1 cellular context compared by ENCODE assay signal in genomic region chr19:42268142-42268703, GRCh38.
TF ChIP-seq lines count a peak whose summit lies in the region.

No MANE protein-coding gene starts in this region.

TF ChIP-seq in HepG2, 621 proteins besides CTCF, POLR2A, EP300 and RAD21 (continued from another document and continues in another):
- TF ChIP-seq ARID4A (CRISPR knock-in tag; IDR thresholded peaks at IDR 0.05; ENCODE audit: borderline replicate concordance) (peak; percentile 87), ZNF784 (CRISPR knock-in tag; IDR thresholded peaks at IDR 0.05; ENCODE audit: borderline replicate concordance) (peak; percentile 48; the same call in 1 of the 2 replicates), DMAP1 (CRISPR knock-in tag; IDR thresholded peaks at IDR 0.05) (peak; percentile 42; the same call in 1 of the 2 replicates), FOXC1 (CRISPR knock-in tag; IDR thresholded peaks at IDR 0.05; ENCODE audit: borderline replicate concordance) (0 out of 2 replicates have a peak, but pooled peaks have one; percentile 42), ZNF414 (CRISPR knock-in tag; IDR thresholded peaks at IDR 0.05) (0 out of 2 replicates have a peak, but pooled peaks have one; percentile 49), NCOA2 (CRISPR knock-in tag; IDR thresholded peaks at IDR 0.05) (peak; percentile 66), POLR2AphosphoS5 (IDR thresholded peaks at IDR 0.05; ENCODE audit: low read depth, low read length) (0 out of 2 replicates have a peak, but pooled peaks have one; percentile 17), JUND (CRISPR knock-in tag; IDR thresholded peaks at IDR 0.05) (peak; percentile 90), NCOA1 (CRISPR knock-in tag; IDR thresholded peaks at IDR 0.05) (no peak; the same call in 1 of the 2 replicates), RNF2 (conservative IDR thresholded peaks at IDR 0.05; ENCODE audit: low read depth) (peak; percentile 78), SMYD3 (CRISPR knock-in tag; IDR thresholded peaks at IDR 0.05) (no peak), ZNF280D (CRISPR knock-in tag; IDR thresholded peaks at IDR 0.05) (0 out of 2 replicates have a peak, but pooled peaks have one; percentile 1), HDAC2 (CRISPR knock-in tag; IDR thresholded peaks at IDR 0.05) (0 out of 2 replicates have a peak, but pooled peaks have one; percentile 16), YEATS2 (CRISPR knock-in tag; IDR thresholded peaks at IDR 0.05; ENCODE audit: borderline replicate concordance) (peak; percentile 1; the same call in 1 of the 2 replicates), GPBP1L1 (CRISPR knock-in tag; IDR thresholded peaks at IDR 0.05) (no peak), ATF7 (IDR thresholded peaks at IDR 0.05) (peak; percentile 99), ATF7 (CRISPR knock-in tag; IDR thresholded peaks at IDR 0.05) (peak; percentile 100), HNRNPLL (IDR thresholded peaks at IDR 0.05; ENCODE audit: low read depth, low read length, poor library complexity, severe bottlenecking) (peak; percentile 22), HNRNPL (IDR thresholded peaks at IDR 0.05; ENCODE audit: low read depth, low read length) (no peak; the same call in 1 of the 2 replicates), HOXA3 (CRISPR knock-in tag; IDR thresholded peaks at IDR 0.05) (peak; percentile 78; the same call in 1 of the 2 replicates), MED13 (CRISPR knock-in tag; IDR thresholded peaks at IDR 0.05) (peak; percentile 81), TSC22D2 (CRISPR knock-in tag; IDR thresholded peaks at IDR 0.05; ENCODE audit: borderline replicate concordance) (no peak), ZNF577 (CRISPR knock-in tag; IDR thresholded peaks at IDR 0.05; ENCODE audit: borderline replicate concordance, low read depth) (no peak), JUN (CRISPR knock-in tag; IDR thresholded peaks at IDR 0.05) (peak; percentile 98), CBX5 (CRISPR knock-in tag; IDR thresholded peaks at IDR 0.05; ENCODE audit: borderline replicate concordance) (no peak; the same call in 1 of the 2 replicates), NFYB (CRISPR knock-in tag; IDR thresholded peaks at IDR 0.05) (peak; percentile 44), SIN3A (IDR thresholded peaks at IDR 0.05; ENCODE audit: borderline replicate concordance, low read depth, low read length) (peak; percentile 73; the same call in 1 of the 2 replicates), AHR (CRISPR knock-in tag; IDR thresholded peaks at IDR 0.05) (no peak), ZSCAN9 (CRISPR knock-in tag; IDR thresholded peaks at IDR 0.05; ENCODE audit: borderline replicate concordance) (no peak; the same call in 1 of the 2 replicates), MYC (CRISPR knock-in tag; IDR thresholded peaks at IDR 0.05; ENCODE audit: borderline replicate concordance) (peak; percentile 80; the same call in 1 of the 2 replicates), ZNF788 (CRISPR knock-in tag; IDR thresholded peaks at IDR 0.05; ENCODE audit: borderline replicate concordance) (no peak; the same call in 1 of the 2 replicates), ZMYM4 (CRISPR knock-in tag; IDR thresholded peaks at IDR 0.05) (peak; percentile 56; the same call in 1 of the 2 replicates)
- TF ChIP-seq, protein P1, sequence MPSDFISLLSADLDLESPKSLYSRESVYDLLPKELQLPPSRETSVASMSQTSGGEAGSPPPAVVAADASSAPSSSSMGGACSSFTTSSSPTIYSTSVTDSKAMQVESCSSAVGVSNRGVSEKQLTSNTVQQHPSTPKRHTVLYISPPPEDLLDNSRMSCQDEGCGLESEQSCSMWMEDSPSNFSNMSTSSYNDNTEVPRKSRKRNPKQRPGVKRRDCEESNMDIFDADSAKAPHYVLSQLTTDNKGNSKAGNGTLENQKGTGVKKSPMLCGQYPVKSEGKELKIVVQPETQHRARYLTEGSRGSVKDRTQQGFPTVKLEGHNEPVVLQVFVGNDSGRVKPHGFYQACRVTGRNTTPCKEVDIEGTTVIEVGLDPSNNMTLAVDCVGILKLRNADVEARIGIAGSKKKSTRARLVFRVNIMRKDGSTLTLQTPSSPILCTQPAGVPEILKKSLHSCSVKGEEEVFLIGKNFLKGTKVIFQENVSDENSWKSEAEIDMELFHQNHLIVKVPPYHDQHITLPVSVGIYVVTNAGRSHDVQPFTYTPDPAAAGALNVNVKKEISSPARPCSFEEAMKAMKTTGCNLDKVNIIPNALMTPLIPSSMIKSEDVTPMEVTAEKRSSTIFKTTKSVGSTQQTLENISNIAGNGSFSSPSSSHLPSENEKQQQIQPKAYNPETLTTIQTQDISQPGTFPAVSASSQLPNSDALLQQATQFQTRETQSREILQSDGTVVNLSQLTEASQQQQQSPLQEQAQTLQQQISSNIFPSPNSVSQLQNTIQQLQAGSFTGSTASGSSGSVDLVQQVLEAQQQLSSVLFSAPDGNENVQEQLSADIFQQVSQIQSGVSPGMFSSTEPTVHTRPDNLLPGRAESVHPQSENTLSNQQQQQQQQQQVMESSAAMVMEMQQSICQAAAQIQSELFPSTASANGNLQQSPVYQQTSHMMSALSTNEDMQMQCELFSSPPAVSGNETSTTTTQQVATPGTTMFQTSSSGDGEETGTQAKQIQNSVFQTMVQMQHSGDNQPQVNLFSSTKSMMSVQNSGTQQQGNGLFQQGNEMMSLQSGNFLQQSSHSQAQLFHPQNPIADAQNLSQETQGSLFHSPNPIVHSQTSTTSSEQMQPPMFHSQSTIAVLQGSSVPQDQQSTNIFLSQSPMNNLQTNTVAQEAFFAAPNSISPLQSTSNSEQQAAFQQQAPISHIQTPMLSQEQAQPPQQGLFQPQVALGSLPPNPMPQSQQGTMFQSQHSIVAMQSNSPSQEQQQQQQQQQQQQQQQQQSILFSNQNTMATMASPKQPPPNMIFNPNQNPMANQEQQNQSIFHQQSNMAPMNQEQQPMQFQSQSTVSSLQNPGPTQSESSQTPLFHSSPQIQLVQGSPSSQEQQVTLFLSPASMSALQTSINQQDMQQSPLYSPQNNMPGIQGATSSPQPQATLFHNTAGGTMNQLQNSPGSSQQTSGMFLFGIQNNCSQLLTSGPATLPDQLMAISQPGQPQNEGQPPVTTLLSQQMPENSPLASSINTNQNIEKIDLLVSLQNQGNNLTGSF (CRISPR knock-in tag; IDR thresholded peaks at IDR 0.05): no peak
- TF ChIP-seq, protein P2, sequence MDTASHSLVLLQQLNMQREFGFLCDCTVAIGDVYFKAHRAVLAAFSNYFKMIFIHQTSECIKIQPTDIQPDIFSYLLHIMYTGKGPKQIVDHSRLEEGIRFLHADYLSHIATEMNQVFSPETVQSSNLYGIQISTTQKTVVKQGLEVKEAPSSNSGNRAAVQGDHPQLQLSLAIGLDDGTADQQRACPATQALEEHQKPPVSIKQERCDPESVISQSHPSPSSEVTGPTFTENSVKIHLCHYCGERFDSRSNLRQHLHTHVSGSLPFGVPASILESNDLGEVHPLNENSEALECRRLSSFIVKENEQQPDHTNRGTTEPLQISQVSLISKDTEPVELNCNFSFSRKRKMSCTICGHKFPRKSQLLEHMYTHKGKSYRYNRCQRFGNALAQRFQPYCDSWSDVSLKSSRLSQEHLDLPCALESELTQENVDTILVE (CRISPR knock-in tag; IDR thresholded peaks at IDR 0.05): peak; percentile 55; the same call in 1 of the 2 replicates
- TF ChIP-seq, protein P3, sequence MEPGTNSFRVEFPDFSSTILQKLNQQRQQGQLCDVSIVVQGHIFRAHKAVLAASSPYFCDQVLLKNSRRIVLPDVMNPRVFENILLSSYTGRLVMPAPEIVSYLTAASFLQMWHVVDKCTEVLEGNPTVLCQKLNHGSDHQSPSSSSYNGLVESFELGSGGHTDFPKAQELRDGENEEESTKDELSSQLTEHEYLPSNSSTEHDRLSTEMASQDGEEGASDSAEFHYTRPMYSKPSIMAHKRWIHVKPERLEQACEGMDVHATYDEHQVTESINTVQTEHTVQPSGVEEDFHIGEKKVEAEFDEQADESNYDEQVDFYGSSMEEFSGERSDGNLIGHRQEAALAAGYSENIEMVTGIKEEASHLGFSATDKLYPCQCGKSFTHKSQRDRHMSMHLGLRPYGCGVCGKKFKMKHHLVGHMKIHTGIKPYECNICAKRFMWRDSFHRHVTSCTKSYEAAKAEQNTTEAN (CRISPR knock-in tag; conservative IDR thresholded peaks at IDR 0.05): 0 out of 2 replicates have a peak, but pooled peaks have one; percentile 32
- TF ChIP-seq, protein P4, sequence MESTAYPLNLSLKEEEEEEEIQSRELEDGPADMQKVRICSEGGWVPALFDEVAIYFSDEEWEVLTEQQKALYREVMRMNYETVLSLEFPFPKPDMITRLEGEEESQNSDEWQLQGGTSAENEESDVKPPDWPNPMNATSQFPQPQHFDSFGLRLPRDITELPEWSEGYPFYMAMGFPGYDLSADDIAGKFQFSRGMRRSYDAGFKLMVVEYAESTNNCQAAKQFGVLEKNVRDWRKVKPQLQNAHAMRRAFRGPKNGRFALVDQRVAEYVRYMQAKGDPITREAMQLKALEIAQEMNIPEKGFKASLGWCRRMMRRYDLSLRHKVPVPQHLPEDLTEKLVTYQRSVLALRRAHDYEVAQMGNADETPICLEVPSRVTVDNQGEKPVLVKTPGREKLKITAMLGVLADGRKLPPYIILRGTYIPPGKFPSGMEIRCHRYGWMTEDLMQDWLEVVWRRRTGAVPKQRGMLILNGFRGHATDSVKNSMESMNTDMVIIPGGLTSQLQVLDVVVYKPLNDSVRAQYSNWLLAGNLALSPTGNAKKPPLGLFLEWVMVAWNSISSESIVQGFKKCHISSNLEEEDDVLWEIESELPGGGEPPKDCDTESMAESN (CRISPR knock-in tag; conservative IDR thresholded peaks at IDR 0.05): peak; percentile 83; the same call in 1 of the 2 replicates
- TF ChIP-seq, protein P5, sequence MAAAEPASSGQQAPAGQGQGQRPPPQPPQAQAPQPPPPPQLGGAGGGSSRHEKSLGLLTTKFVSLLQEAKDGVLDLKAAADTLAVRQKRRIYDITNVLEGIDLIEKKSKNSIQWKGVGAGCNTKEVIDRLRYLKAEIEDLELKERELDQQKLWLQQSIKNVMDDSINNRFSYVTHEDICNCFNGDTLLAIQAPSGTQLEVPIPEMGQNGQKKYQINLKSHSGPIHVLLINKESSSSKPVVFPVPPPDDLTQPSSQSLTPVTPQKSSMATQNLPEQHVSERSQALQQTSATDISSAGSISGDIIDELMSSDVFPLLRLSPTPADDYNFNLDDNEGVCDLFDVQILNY (CRISPR knock-in tag; conservative IDR thresholded peaks at IDR 0.05): 0 out of 2 replicates have a peak, but pooled peaks have one; percentile 10
